ENCODE assay signal across 10 cellular contexts in the genomic region with DNA sequence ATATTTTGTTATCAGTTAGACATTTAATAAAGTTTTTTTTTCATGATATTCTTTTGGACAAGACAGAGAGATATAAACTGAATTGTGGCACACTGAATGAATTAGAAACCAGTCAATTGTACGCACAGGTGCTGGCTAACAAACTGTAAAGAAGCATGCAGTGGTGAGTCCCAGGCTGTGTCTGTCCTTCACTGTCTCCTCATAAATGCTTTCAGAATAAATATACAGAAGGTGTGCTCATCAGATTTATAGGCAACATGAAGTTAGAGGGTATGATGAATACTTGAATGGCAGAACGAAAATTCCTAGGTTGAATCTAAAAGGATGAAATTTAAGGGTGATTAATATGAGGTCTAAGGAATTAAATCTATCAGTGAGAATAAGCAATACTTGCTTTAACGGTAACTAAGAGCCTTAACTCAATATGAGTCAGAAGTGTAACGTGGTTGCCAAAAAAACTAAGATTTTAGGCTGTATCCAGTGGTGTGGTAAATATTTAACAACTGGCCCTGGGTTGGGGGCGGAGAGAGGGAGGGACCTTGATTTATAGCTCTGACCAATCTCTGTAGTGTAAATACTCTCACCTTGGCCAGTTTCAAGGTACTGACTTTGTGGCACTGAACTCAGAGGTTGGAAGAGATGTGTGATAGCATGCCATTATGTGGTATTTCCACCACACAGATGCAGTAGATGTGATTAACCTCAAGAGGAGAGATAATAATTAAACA. TPM values are rescaled to one million over a fixed set of nuclear protein-coding genes. Genes with fewer than 3 reads are reported as not detected.
DNase-seq lines count a peak whose midpoint lies in the region; ATAC-seq and TF ChIP-seq lines count a peak whose summit lies in the region.
"Had no signal": no experiment of that assay in that cellular context is flagged by ENCODE, and none has a peak within 500 bp of the region (broad histone marks: within the 10 kb centered on the region; RNA-seq: fewer than 3 reads in every experiment).

No MANE protein-coding gene starts in this region.

- H3K9me3 ChIP-seq in colonic mucosa = no peaks in the 10 kb centered on the region
- no peaks in the 10 kb centered on the region for H3K9me3 ChIP-seq in adrenal gland (replicated peaks in 1 of 3)

- H3K27me3 ChIP-seq in colonic mucosa (no peaks in the 10 kb centered on the region), adrenal gland (no peaks in the 10 kb centered on the region)

- no peak overlapping the region for H3K4me3 Mint-ChIP-seq in glutamatergic neuron (ENCODE audit: unreplicated experiment)
- H3K4me3 Mint-ChIP-seq: activated naive CD4-positive, alpha-beta T cell treated with anti-CD3 and anti-CD28 coated beads, Interleukin-2, amount 50 U/mL, for 24 hours had no signal

- H3K36me3 Mint-ChIP-seq in glutamatergic neuron (ENCODE audit: unreplicated experiment) = no peaks in the 10 kb centered on the region

- no peak overlapping the region for H3K9ac ChIP-seq in colonic mucosa (ENCODE audit: low read depth in 2 of 2, low read length in 2 of 2)

- no peak for TF ChIP-seq POLR2A in adrenal gland (IDR thresholded peaks at IDR 0.05)
- no peak for TF ChIP-seq POLR2A in erythroblast (IDR thresholded peaks at IDR 0.05; ENCODE audit: low read length)

- H3K27ac Mint-ChIP-seq in glutamatergic neuron (ENCODE audit: unreplicated experiment) = no peak overlapping the region

- H3K36me3 ChIP-seq in colonic mucosa = no peaks in the 10 kb centered on the region
- no peaks in the 10 kb centered on the region for H3K36me3 ChIP-seq in adrenal gland (replicated peaks in 1 of 2)

- DNase-seq in activated CD4-positive, alpha-beta T cell treated with anti-CD3 and anti-CD28 coated beads for 48 hours = peak; percentile 66
- DNase-seq in activated CD4-positive, alpha-beta T cell treated with anti-CD3 and anti-CD28 coated beads, Interleukin-2, amount 50 U/mL, for 1 hour = no peak
- DNase-seq in colonic mucosa (peak; percentile 33), glutamatergic neuron (no peak), adrenal gland (no peak), erythroblast (lab: John Stamatoyannopoulos, UW) (no peak)
- peak; percentile 14 to 40 for DNase-seq in stimulated activated CD4-positive, alpha-beta T cell treated with anti-CD3 and anti-CD28 coated beads, Interleukin-4, amount 100 ng/mL, for 48 hours (ENCODE audit: low read depth in 2 of 2)
- DNase-seq: SHP77 had no signal

- H3K27me3 Mint-ChIP-seq in glutamatergic neuron (ENCODE audit: unreplicated experiment) = peaks cover 2% of the 10 kb centered on the region
- H3K27me3 Mint-ChIP-seq: activated naive CD4-positive, alpha-beta T cell treated with anti-CD3 and anti-CD28 coated beads, Interleukin-2, amount 50 U/mL, for 24 hours had no signal

- no peak for TF ChIP-seq CTCF in colonic mucosa (IDR thresholded peaks at IDR 0.05)
- TF ChIP-seq CTCF in glutamatergic neuron (IDR thresholded peaks at IDR 0.05; ENCODE audit: partially characterized antibody, unreplicated experiment) = no peak
- TF ChIP-seq CTCF in adrenal gland (IDR thresholded peaks at IDR 0.05) = no peak

- H3K27ac ChIP-seq in colonic mucosa = no peak overlapping the region
- no peak overlapping the region for H3K27ac ChIP-seq in adrenal gland

- H3K4me1 ChIP-seq in colonic mucosa = no peaks in the 10 kb centered on the region
- H3K4me1 ChIP-seq in adrenal gland (replicated peaks in 1 of 2) = peaks cover 0 to 13% of the 10 kb centered on the region in 2 donors

- intact Hi-C loops in colonic mucosa (cut with DNase I) = no loop called here
- intact Hi-C loops in adrenal gland (cut with DNase I) = no loop called here

- peak; percentile 70 for ATAC-seq in HG03460 (IDR thresholded peaks at IDR 0.05; ENCODE audit: unreplicated experiment)

- no peaks in the 10 kb centered on the region for H3K4me1 Mint-ChIP-seq in glutamatergic neuron (ENCODE audit: low read depth, unreplicated experiment)

- H3K4me3 ChIP-seq in colonic mucosa (no peak overlapping the region), adrenal gland (no peak overlapping the region)

- no peaks in the 10 kb centered on the region for H3K9me3 Mint-ChIP-seq in glutamatergic neuron (ENCODE audit: unreplicated experiment)
- H3K9me3 Mint-ChIP-seq: activated naive CD4-positive, alpha-beta T cell treated with anti-CD3 and anti-CD28 coated beads, Interleukin-2, amount 50 U/mL, for 24 hours had no signal

- WGBS in adrenal gland, 4 donors = 72 to 81% (median 73%) methylated on average over 5 of the region's 5 CpGs

RNA-seq across cellular contexts. Expression of gene AAK1, which starts 41.9 kb away (rescaled TPM):
- total RNA-seq in colonic mucosa (10 to 100 TPM; 33.5 to 41.7 TPM), glutamatergic neuron (ENCODE audit: unreplicated experiment) (68.2 TPM), adrenal gland (100 to 1,000 TPM in 1 of 8 donors, 10 to 100 TPM in 7; 44.1 to 106 (median 80.7) TPM)
- polyA plus RNA-seq in adrenal gland = 10 to 100 TPM; 26.2 to 39.8 (median 37.4) TPM

RNA-seq across cellular contexts. Expression of gene ANXA4, which starts 56.4 kb away (rescaled TPM):
- total RNA-seq in colonic mucosa = 100 to 1,000 TPM; 258 to 324 TPM
- 3.1 TPM for total RNA-seq in glutamatergic neuron (ENCODE audit: unreplicated experiment)
- 10 to 100 TPM; 27.2 to 57.4 (median 39.0) TPM for total RNA-seq in adrenal gland
- polyA plus RNA-seq in adrenal gland = 10 to 100 TPM; 20.6 to 34.5 (median 23.5) TPM

Comparison
In these comparisons a context has a peak if more than half of its experiments do, and no peak if none do; other contexts are left out.
1. DNase-seq: peak in activated CD4-positive, alpha-beta T cell treated with anti-CD3 and anti-CD28 coated beads for 48 hours (single experiment), colonic mucosa (single experiment) and stimulated activated CD4-positive, alpha-beta T cell treated with anti-CD3 and anti-CD28 coated beads, Interleukin-4, amount 100 ng/mL, for 48 hours (2 of 2); none in activated CD4-positive, alpha-beta T cell treated with anti-CD3 and anti-CD28 coated beads, Interleukin-2, amount 50 U/mL, for 1 hour (single experiment), glutamatergic neuron (single experiment), adrenal gland (0 of 7) and erythroblast (0 of 2).
2. RNA of gene ANXA4, which starts 56.4 kb away (total RNA-seq): 258 to 324 TPM in colonic mucosa; 27.2 to 57.4 TPM in adrenal gland and 3.1 TPM in glutamatergic neuron (single experiment); every median in the first group is over 4 times any median in the second.